In the genomic region with DNA sequence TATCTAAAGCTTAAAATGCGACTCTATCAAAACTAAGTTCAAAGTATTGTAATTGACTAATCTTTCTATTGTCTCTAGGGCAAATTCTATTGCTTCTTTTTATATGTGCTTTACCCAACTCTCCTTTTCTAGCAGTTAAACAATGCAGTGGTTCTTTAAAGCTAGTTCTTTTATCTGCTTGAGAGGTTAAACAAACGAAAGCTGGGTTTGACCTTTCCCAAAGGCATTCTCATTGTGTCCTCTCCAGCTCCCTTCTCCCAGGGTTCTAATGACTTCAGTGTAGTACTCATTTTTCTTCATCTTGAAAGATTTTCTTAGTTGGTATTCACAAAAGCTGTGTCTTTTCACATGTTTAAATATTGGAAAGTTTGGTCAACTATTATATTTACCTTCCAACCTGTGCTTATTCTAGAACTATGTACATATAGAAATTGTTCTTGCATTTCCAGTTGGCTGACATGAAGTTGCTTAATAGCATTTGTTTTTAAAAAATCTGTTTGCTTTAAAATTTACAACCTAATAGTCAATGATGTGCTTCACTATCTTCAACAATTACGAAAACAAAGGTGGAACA, we compare ENCODE assay signal across 2 cellular contexts.
TF ChIP-seq lines count a peak whose summit lies in the region.

No MANE protein-coding gene starts in this region.

TF ChIP-seq in IMR-90, 13 proteins besides CTCF, POLR2A, EP300 and RAD21:
- no peak for TF ChIP-seq MAFK (IDR thresholded peaks at IDR 0.05; ENCODE audit: low read depth, low read length)

TF ChIP-seq in neural cell, 6 proteins besides CTCF, POLR2A, EP300 and RAD21:
- TF ChIP-seq TAF1 (IDR thresholded peaks at IDR 0.05; ENCODE audit: low read depth) (no peak), POLR2AphosphoS5 (IDR thresholded peaks at IDR 0.05) (no peak)
